Comparison of ENCODE assay signal across 29 cellular contexts in genomic region chr1:21517660-21518480, GRCh38. TPM values are rescaled to one million over a fixed set of nuclear protein-coding genes. Genes with fewer than 3 reads are reported as not detected.
DNase-seq lines count a peak whose midpoint lies in the region; ATAC-seq, FAIRE-seq and TF ChIP-seq lines count a peak whose summit lies in the region.
"Had no signal": no experiment of that assay in that cellular context is flagged by ENCODE, and none has a peak within 500 bp of the region (broad histone marks: within the 10 kb centered on the region; RNA-seq: fewer than 3 reads in every experiment).

No MANE protein-coding gene starts in this region.

- BruUV-seq in K562 (replicated peaks; lab: Mats Ljungman, UMichigan) = no TSS peak

- H2AFZ ChIP-seq in K562 (ENCODE audit: low read depth, low read length) = no peak overlapping the region
- H2AFZ ChIP-seq in GM23248 = no peak overlapping the region

- H3K4me1 ChIP-seq in CD4-positive, CD25-positive, alpha-beta regulatory T cell (ENCODE audit: control insufficient read depth, insufficient read depth, low read length, poor library complexity, severe bottlenecking) = no peaks in the 10 kb centered on the region
- H3K4me1 ChIP-seq in HEK293 (ENCODE audit: control insufficient read depth, insufficient read depth, low read length) = no peaks in the 10 kb centered on the region
- H3K4me1 ChIP-seq in K562 (replicated peaks in 1 of 2; ENCODE audit: control insufficient read depth in 2 of 2, insufficient read depth in 2 of 2, low read length in 2 of 2) = no peaks in the 10 kb centered on the region
- H3K4me1 ChIP-seq in neutrophil (ENCODE audit: control insufficient read depth in 1 of 2, insufficient read depth in 1 of 2, low read depth in 1 of 2, low read length in 1 of 2) = peaks cover 21 to 47% of the 10 kb centered on the region in 2 experiments
- H3K4me1 ChIP-seq in GM23248 (ENCODE audit: insufficient read depth) = no peaks in the 10 kb centered on the region
- H3K4me1 ChIP-seq: vagina had no signal

- CTCF ChIA-PET in HEK293 (lab: Yijun Ruan, JAX) (interaction anchor here (0.8 to 1.2 kb wide), 2 partner anchors 9 to 76 kb away, joined by 3 to 7 read pairs; partner anchors contain the start of gene ALPL), K562 (lab: Yijun Ruan, JAX; ENCODE audit: low intra/inter-chr PET ratio) (no interaction called here)

- H3F3A ChIP-seq in GM23248 (ENCODE audit: insufficient read depth) = no peaks in the 10 kb centered on the region

- H3K4me1 Mint-ChIP-seq in CD4-positive, CD25-positive, alpha-beta regulatory T cell = no peaks in the 10 kb centered on the region
- H3K4me1 Mint-ChIP-seq: activated naive CD4-positive, alpha-beta T cell treated with anti-CD3 and anti-CD28 coated beads, Interleukin-2, amount 50 U/mL, for 24 hours had no signal

- H3K79me2 ChIP-seq in K562 (ENCODE audit: control insufficient read depth, insufficient read depth, low read length) = no peaks in the 10 kb centered on the region
- no peaks in the 10 kb centered on the region for H3K79me2 ChIP-seq in GM23248 (ENCODE audit: insufficient read depth)

- intact Hi-C loops in K562 (cut with micrococcal nuclease) = loop anchor here (10.0 kb wide), 2 partner anchors 77 to 447 kb away; no protein-coding TSS in a partner anchor

- no peak for TF ChIP-seq POLR2A in K562 (conservative IDR thresholded peaks at IDR 0.05)

- no peak for TF ChIP-seq RAD21 in K562 (CRISPR knock-in tag; conservative IDR thresholded peaks at IDR 0.05 in 1 of 2, IDR thresholded peaks at IDR 0.05 in 1 of 2)

- 8% methylated on average over 13 of the region's 13 CpGs for WGBS in K562 (ENCODE audit: insufficient coverage, low coverage, missing lambda C conversion rate)
- WGBS in GM23248 (ENCODE audit: low coverage in 1 of 2, low lambda C conversion rate in 2 of 2, missing lambda C conversion rate in 2 of 2), 2 experiments = 82% methylated on average over 13 of the region's 13 CpGs

- peak; percentile 28 to 32 for ATAC-seq in CD4-positive, CD25-positive, alpha-beta regulatory T cell (ENCODE audit: low read depth in 2 of 2)
- ATAC-seq in K562 = no peak
- ATAC-seq: activated CD8-positive, alpha-beta memory T cell treated with anti-CD3 and anti-CD28 coated beads, Interleukin-2, amount 10 ng/mL, durations not matched to agents 7 days and 5 days had no signal

- no peak overlapping the region for H3K27ac ChIP-seq in CD4-positive, CD25-positive, alpha-beta regulatory T cell (ENCODE audit: insufficient read depth, low read length, poor library complexity, severe bottlenecking)
- H3K27ac ChIP-seq in HEK293 (ENCODE audit: extremely low read depth, low read depth, low read length) (no peak overlapping the region), K562 (ENCODE audit: extremely low read depth, low read depth, low read length) (no peak overlapping the region), neutrophil (peak overlapping the region; percentile 21), GM23248 (no peak overlapping the region)
- H3K27ac ChIP-seq: RWPE1, vagina, VCaP had no signal

- no peaks in the 10 kb centered on the region for H3K36me3 ChIP-seq in CD4-positive, CD25-positive, alpha-beta regulatory T cell (ENCODE audit: control insufficient read depth, insufficient read depth, low read length)
- H3K36me3 ChIP-seq in HEK293 (ENCODE audit: control insufficient read depth in 2 of 2, insufficient read depth in 1 of 2, low read length in 2 of 2) (no peaks in the 10 kb centered on the region), K562 (ENCODE audit: control insufficient read depth, insufficient read depth, low read length) (no peaks in the 10 kb centered on the region), neutrophil (no peaks in the 10 kb centered on the region), GM23248 (ENCODE audit: low read depth) (no peaks in the 10 kb centered on the region)
- H3K36me3 ChIP-seq: vagina had no signal

- no peak overlapping the region for H3K4me3 ChIP-seq in CD4-positive, CD25-positive, alpha-beta regulatory T cell (ENCODE audit: low read depth, low read length)
- no peak overlapping the region for H3K4me3 ChIP-seq in HEK293 (ENCODE audit: low read depth, low read length)
- no peak overlapping the region for H3K4me3 ChIP-seq in K562
- H3K4me3 ChIP-seq in neutrophil (ENCODE audit: low read depth in 1 of 2, low read length in 1 of 2) = no peak overlapping the region
- H3K4me3 ChIP-seq in GM23248 = no peak overlapping the region
- H3K4me3 ChIP-seq: vagina had no signal

- FAIRE-seq in K562 (lab: Jason Lieb, UNC) = no peak

- no peak overlapping the region for H3K9ac ChIP-seq in K562 (ENCODE audit: insufficient read depth in 1 of 2, low read depth in 2 of 2, low read length in 2 of 2)
- no peak overlapping the region for H3K9ac ChIP-seq in GM23248
- H3K9ac ChIP-seq: SK-N-SH had no signal

- no peak overlapping the region for H3K4me3 Mint-ChIP-seq in CD4-positive, CD25-positive, alpha-beta regulatory T cell
- H3K4me3 Mint-ChIP-seq: activated CD8-positive, alpha-beta memory T cell treated with anti-CD3 and anti-CD28 coated beads, Interleukin-2, amount 10 ng/mL, durations not matched to agents 7 days and 5 days; activated naive CD4-positive, alpha-beta T cell treated with anti-CD3 and anti-CD28 coated beads, Interleukin-2, amount 50 U/mL, for 24 hours; activated T-helper 1 cell treated with anti-CD3 and anti-CD28 coated beads, Interleukin-12 subunit alpha, Interleukin-12 subunit beta, Interleukin-2, Interleukin-4 antibody, amounts not matched to agents 30 ng/mL and 10 ng/mL and 1 ng/mL, durations not matched to agents 14 hours and 24 hours and 36 hours; dendritic cell treated with granulocyte-macrophage colony-stimulating factor and Interleukin-4, amounts not matched to agents 40 ng/mL and 50 ng/mL, for 4 days; T-helper 2 cell treated with Interferon-gamma antibody and Interleukin-4, amounts not matched to agents 5 μg/mL and 100 μg/mL, for 36 hours had no signal

- no peaks in the 10 kb centered on the region for H3K9me1 ChIP-seq in K562 (ENCODE audit: control insufficient read depth, insufficient read depth, low read length)

- no peaks in the 10 kb centered on the region for H3K27me3 ChIP-seq in CD4-positive, CD25-positive, alpha-beta regulatory T cell (ENCODE audit: control insufficient read depth, insufficient read depth, low read length)
- peaks cover 20 to 66% of the 10 kb centered on the region in 2 experiments; a peak in 4 of 5 replicates for H3K27me3 ChIP-seq in K562 (ENCODE audit: control insufficient read depth in 2 of 2, insufficient read depth in 2 of 2, low read length in 2 of 2)
- H3K27me3 ChIP-seq in neutrophil = peaks cover 23% of the 10 kb centered on the region
- peaks cover 27% of the 10 kb centered on the region; the same call in 1 of the 2 replicates for H3K27me3 ChIP-seq in GM23248 (replicated peaks; ENCODE audit: insufficient read depth)
- H3K27me3 ChIP-seq: vagina had no signal

- H3K4me2 ChIP-seq in K562 (ENCODE audit: insufficient read depth, low read length) (no peak overlapping the region), GM23248 (ENCODE audit: unreplicated experiment) (no peak overlapping the region)
- H3K4me2 ChIP-seq: SK-N-SH had no signal

- H3K36me3 Mint-ChIP-seq in CD4-positive, CD25-positive, alpha-beta regulatory T cell = no peaks in the 10 kb centered on the region
- H3K36me3 Mint-ChIP-seq: activated CD8-positive, alpha-beta memory T cell treated with anti-CD3 and anti-CD28 coated beads, Interleukin-2, amount 10 ng/mL, durations not matched to agents 7 days and 5 days; activated naive CD4-positive, alpha-beta T cell treated with anti-CD3 and anti-CD28 coated beads, Interleukin-2, amount 50 U/mL, for 24 hours had no signal

- in situ Hi-C loops in K562 (cut with MboI) (loop anchor here (25.0 kb wide), 1 partner anchor 144 kb away; the partner anchor contains the start of gene RAP1GAP), GM23248 (cut with MboI) (no loop called here)

- H3K9me3 ChIP-seq in CD4-positive, CD25-positive, alpha-beta regulatory T cell (ENCODE audit: control insufficient read depth in 2 of 2, low read length in 2 of 2) = no peaks in the 10 kb centered on the region
- H3K9me3 ChIP-seq in HEK293 (ENCODE audit: control insufficient read depth, insufficient read depth, low read depth, low read length) (no peaks in the 10 kb centered on the region), K562 (replicated peaks; ENCODE audit: control insufficient read depth, insufficient read depth, low read depth, low read length) (no peaks in the 10 kb centered on the region), neutrophil (no peaks in the 10 kb centered on the region), GM23248 (ENCODE audit: low read depth) (no peaks in the 10 kb centered on the region)
- H3K9me3 ChIP-seq: SK-N-SH, vagina had no signal

- H3K9me2 ChIP-seq in GM23248 (ENCODE audit: insufficient read depth) = no peaks in the 10 kb centered on the region
- H3K9me2 ChIP-seq: SK-N-SH had no signal

- no peak for DNase-seq in CD4-positive, CD25-positive, alpha-beta regulatory T cell
- DNase-seq in K562 (ENCODE audit: extremely low read depth in 1 of 4, low spot score in 3 of 4) = no peak
- no peak for DNase-seq in NCI-H187 treated with DMSO at 0.1 percent for 48 hours (lab: John Stamatoyannopoulos, UW)
- DNase-seq in DMS153 treated with DMSO at 0.1 percent for 48 hours (lab: John Stamatoyannopoulos, UW; ENCODE audit: unreplicated experiment) = no peak
- no peak for DNase-seq in GM23248
- no peak for DNase-seq in NCI-H82 (lab: John Stamatoyannopoulos, UW)
- DNase-seq: activated CD4-positive, alpha-beta T cell treated with anti-CD3 and anti-CD28 coated beads, Interleukin-2, amount 50 U/mL, for 1 hour; activated CD8-positive, alpha-beta memory T cell treated with anti-CD3 and anti-CD28 coated beads, Interleukin-2, amount 10 ng/mL, durations not matched to agents 7 days and 5 days; anterior cingulate cortex; islet precursor cell; KBM-7; MM.1S; NCI-H1417 treated with DMSO at 0.1 percent for 48 hours; NCI-H2107; NCI-H524; nucleus accumbens; SK-N-SH; stimulated activated CD8-positive, alpha-beta memory T cell treated with anti-CD3 and anti-CD28 coated beads, Interleukin-4, amount 100 ng/mL, for 48 hours; substantia nigra had no signal

- no peaks in the 10 kb centered on the region for H3K27me3 Mint-ChIP-seq in CD4-positive, CD25-positive, alpha-beta regulatory T cell
- H3K27me3 Mint-ChIP-seq: activated naive CD4-positive, alpha-beta T cell treated with anti-CD3 and anti-CD28 coated beads, Interleukin-2, amount 50 U/mL, for 24 hours had no signal

- TF ChIP-seq CTCF in HEK293 (tag by site-specific recombination; IDR thresholded peaks at IDR 0.05) (no peak), K562 (IDR thresholded peaks at IDR 0.05 in 2 of 3, conservative IDR thresholded peaks at IDR 0.05 in 1 of 3; ENCODE audit: insufficient read depth in 2 of 3, low read depth in 1 of 3, low read length in 3 of 3) (no peak), neutrophil (IDR thresholded peaks at IDR 0.05) (no peak)

- no peaks in the 10 kb centered on the region for H3K9me3 Mint-ChIP-seq in CD4-positive, CD25-positive, alpha-beta regulatory T cell
- H3K9me3 Mint-ChIP-seq: activated naive CD4-positive, alpha-beta T cell treated with anti-CD3 and anti-CD28 coated beads, Interleukin-2, amount 50 U/mL, for 24 hours; activated T-helper 1 cell treated with anti-CD3 and anti-CD28 coated beads, Interleukin-12 subunit alpha, Interleukin-12 subunit beta, Interleukin-2, Interleukin-4 antibody, amounts not matched to agents 30 ng/mL and 10 ng/mL and 1 ng/mL, durations not matched to agents 14 hours and 24 hours and 36 hours; dendritic cell treated with granulocyte-macrophage colony-stimulating factor and Interleukin-4, amounts not matched to agents 40 ng/mL and 50 ng/mL, for 4 days; T-helper 2 cell treated with Interferon-gamma antibody and Interleukin-4, amounts not matched to agents 5 μg/mL and 100 μg/mL, for 36 hours had no signal

- no peaks in the 10 kb centered on the region for H4K20me1 ChIP-seq in K562 (replicated peaks; ENCODE audit: control insufficient read depth, insufficient read depth, low read length)
- no peaks in the 10 kb centered on the region for H4K20me1 ChIP-seq in GM23248 (ENCODE audit: insufficient read depth)

- no peak overlapping the region for H3K27ac Mint-ChIP-seq in CD4-positive, CD25-positive, alpha-beta regulatory T cell
- H3K27ac Mint-ChIP-seq: activated CD8-positive, alpha-beta memory T cell treated with anti-CD3 and anti-CD28 coated beads, Interleukin-2, amount 10 ng/mL, durations not matched to agents 7 days and 5 days; activated naive CD4-positive, alpha-beta T cell treated with anti-CD3 and anti-CD28 coated beads, Interleukin-2, amount 50 U/mL, for 24 hours; activated T-helper 1 cell treated with anti-CD3 and anti-CD28 coated beads, Interleukin-12 subunit alpha, Interleukin-12 subunit beta, Interleukin-2, Interleukin-4 antibody, amounts not matched to agents 30 ng/mL and 10 ng/mL and 1 ng/mL, durations not matched to agents 14 hours and 24 hours and 36 hours; dendritic cell treated with granulocyte-macrophage colony-stimulating factor and Interleukin-4, amounts not matched to agents 40 ng/mL and 50 ng/mL, for 4 days; T-helper 2 cell treated with Interferon-gamma antibody and Interleukin-4, amounts not matched to agents 5 μg/mL and 100 μg/mL, for 36 hours had no signal

- no peak for TF ChIP-seq EP300 in K562 (IDR thresholded peaks at IDR 0.05; ENCODE audit: low read length)

- POLR2A ChIA-PET in HEK293 (lab: Yijun Ruan, JAX) = no interaction called here
- POLR2A ChIA-PET in K562 (lab: Yijun Ruan, JAX) = interaction anchor here (0.7 to 1.8 kb wide), 3 partner anchors 10 to 341 kb away, joined by 3 to 5 read pairs (median 3); no protein-coding TSS in a partner anchor

RNA-seq across cellular contexts. Expression of gene ALPL, which starts 8.6 kb away (rescaled TPM):
- total RNA-seq in CD4-positive, CD25-positive, alpha-beta regulatory T cell = not detected
- not detected for polyA plus RNA-seq in CD4-positive, CD25-positive, alpha-beta regulatory T cell
- total RNA-seq in K562 (2011; cell fraction: chromatin; rRNA removed; ENCODE audit: low replicate concordance) = 0.40 and 0.95 TPM in 2 replicates
- total RNA-seq in K562 (2011; cell fraction: nucleolus; rRNA removed) = 0.13 and 0.33 TPM in 2 replicates
- 0.29 and 0.38 TPM in 2 replicates for total RNA-seq in K562 (2011; cell fraction: nucleoplasm; rRNA removed)
- 0.12 and 0.14 TPM in 2 replicates for total RNA-seq in K562 (2014; rRNA removed)
- not detected in 2 replicates for total RNA-seq in K562 (2014; rRNA removed; fragmentation: Illumina TruSeq; extraction: Trizol)
- total RNA-seq in K562 (2015; rRNA removed; fragmentation: Illumina TruSeq; extraction: Trizol) = not detected in 2 replicates
- total RNA-seq in K562 (2021) = 0.22 and 0.38 TPM in 2 replicates
- polyA plus RNA-seq in K562 (2011; rRNA removed) = 0.18 and 0.49 TPM in 2 replicates
- polyA plus RNA-seq in K562 (2011; cell fraction: cytosol; rRNA removed) = 0.37 and 0.40 TPM in 2 replicates
- 0.16 and 0.18 TPM in 2 replicates for polyA plus RNA-seq in K562 (2011; cell fraction: nucleus; rRNA removed)
- 0.18 and 0.25 TPM in 2 replicates for polyA plus RNA-seq in K562 (2012)
- 0.11 and 0.22 TPM in 2 replicates for polyA plus RNA-seq in K562 (2014; fragmentation: Illumina TruSeq; extraction: Trizol)
- under 1 TPM in 1 of 2 experiments, not detected in 1; 0.04 TPM for polyA plus RNA-seq in K562 (2014; fragmentation: Nextera tagmentation; extraction: Ambion mirVana)
- 0.07 TPM in 1 of 2 replicates, not detected in the other for polyA plus RNA-seq in K562 (2014; rRNA removed)
- 0.07 and 0.15 TPM in 2 replicates for polyA minus RNA-seq in K562 (2011; rRNA and poly(A)+ RNA removed)
- not detected in 2 replicates for polyA minus RNA-seq in K562 (2011; cell fraction: cytosol; rRNA and poly(A)+ RNA removed)
- 0.56 TPM in 1 of 2 replicates, not detected in the other for polyA minus RNA-seq in K562 (2011; cell fraction: nucleus; rRNA and poly(A)+ RNA removed)
- not detected in 2 replicates for total RNA-seq in GM23248 (2014; rRNA removed; shearing (Covaris generic))
- polyA plus RNA-seq in GM23248 (2016; fragmentation: Nextera tagmentation; extraction: Ambion mirVana) = 0.35 and 0.95 TPM in 2 replicates
- total RNA-seq: activated CD8-positive, alpha-beta memory T cell treated with anti-CD3 and anti-CD28 coated beads, Interleukin-2, amount 10 ng/mL, durations not matched to agents 7 days and 5 days; activated T-helper 1 cell treated with anti-CD3 and anti-CD28 coated beads, Interleukin-12 subunit alpha, Interleukin-12 subunit beta, Interleukin-2, Interleukin-4 antibody, amounts not matched to agents 30 ng/mL and 10 ng/mL and 1 ng/mL, durations not matched to agents 14 hours and 24 hours and 36 hours; lung microvascular endothelial cell had no signal
